In genomic region chr19:48963371-48964204, GRCh38 we compare ENCODE assay signal across 8 cellular contexts. TPM values are rescaled to one million over a fixed set of nuclear protein-coding genes. Genes with fewer than 3 reads are reported as not detected.
DNase-seq lines count a peak whose midpoint lies in the region; ATAC-seq and FAIRE-seq lines count a peak whose summit lies in the region.

No MANE protein-coding gene starts in this region.

- peak; percentile 50 for DNase-seq in GM19239 (ENCODE audit: insufficient read length, low spot score)
- peak; percentile 81 for DNase-seq in OCI-M1 (lab: John Stamatoyannopoulos, UW)
- peak; percentile 34 to 48 for DNase-seq in activated T-helper 1 cell treated with anti-CD3 and anti-CD28 coated beads, Interleukin-2, amount 50 U/mL, for 16 hours (ENCODE audit: low read depth in 1 of 2, low spot score in 1 of 2)
- DNase-seq in fibroblast of peridontal ligament (ENCODE audit: extremely low read depth): peak; percentile 48
- peak in 7 of 10 donors; percentile 26 to 77 (median 42) for DNase-seq in naive thymus-derived CD8-positive, alpha-beta T cell

- POLR2A ChIA-PET in naive thymus-derived CD8-positive, alpha-beta T cell (lab: Charles Lee): interaction anchor here (0.5 to 5.3 kb wide), 13 partner anchors 9 to 1548 kb away, joined by 3 to 53 read pairs (median 3); partner anchors contain the start of genes BAX, GYS1, NUCB1 and RUVBL2

- H3K4me3 ChIP-seq in ACC112 (ENCODE audit: low read depth, low read length): peak overlapping the region; percentile 62

- FAIRE-seq in GM19239 (lab: Jason Lieb, UNC): peak; percentile 93

- peaks cover 19% of the 10 kb centered on the region for H3K79me2 ChIP-seq in ACC112 (ENCODE audit: control insufficient read depth, insufficient read depth, low read length, unreplicated experiment)

- no peak overlapping the region for H2AFZ ChIP-seq in ACC112 (ENCODE audit: low read length, unreplicated experiment)

- H3K9me3 Mint-ChIP-seq in naive thymus-derived CD8-positive, alpha-beta T cell: no peaks in the 10 kb centered on the region
- H3K9me3 Mint-ChIP-seq in stimulated activated naive CD8-positive, alpha-beta T cell treated with anti-CD3 and anti-CD28 coated beads, Interleukin-15, Interleukin-2, amounts not matched to agents 100 ng/mL and 50 ng/mL, for 24 hours: no peaks in the 10 kb centered on the region

- no peaks in the 10 kb centered on the region for H3K27me3 Mint-ChIP-seq in naive thymus-derived CD8-positive, alpha-beta T cell
- H3K27me3 Mint-ChIP-seq in stimulated activated naive CD8-positive, alpha-beta T cell treated with anti-CD3 and anti-CD28 coated beads, Interleukin-15, Interleukin-2, amounts not matched to agents 100 ng/mL and 50 ng/mL, for 24 hours: no peaks in the 10 kb centered on the region

- H3K36me3 Mint-ChIP-seq in naive thymus-derived CD8-positive, alpha-beta T cell: peaks cover 0 to 33% (median 11%) of the 10 kb centered on the region in 3 donors
- peaks cover 44% of the 10 kb centered on the region for H3K36me3 Mint-ChIP-seq in stimulated activated naive CD8-positive, alpha-beta T cell treated with anti-CD3 and anti-CD28 coated beads, Interleukin-15, Interleukin-2, amounts not matched to agents 100 ng/mL and 50 ng/mL, for 24 hours (ENCODE audit: low read depth)

- peak overlapping the region; percentile 92 to 99 (median 97) for H3K27ac Mint-ChIP-seq in naive thymus-derived CD8-positive, alpha-beta T cell
- H3K27ac Mint-ChIP-seq in stimulated activated naive CD8-positive, alpha-beta T cell treated with anti-CD3 and anti-CD28 coated beads, Interleukin-15, Interleukin-2, amounts not matched to agents 100 ng/mL and 50 ng/mL, for 24 hours: peak overlapping the region; percentile 95

- peaks cover 21% of the 10 kb centered on the region for H3K4me1 ChIP-seq in ACC112 (ENCODE audit: control insufficient read depth, insufficient read depth, low read length, unreplicated experiment)

- H3K27me3 ChIP-seq in ACC112 (ENCODE audit: insufficient read depth, low read length): no peaks in the 10 kb centered on the region

- no peak for ATAC-seq in naive thymus-derived CD8-positive, alpha-beta T cell
- no peak for ATAC-seq in GM18873 (IDR thresholded peaks at IDR 0.05; ENCODE audit: low FRiP score, unreplicated experiment)

- peaks cover 16% of the 10 kb centered on the region for H3K36me3 ChIP-seq in ACC112 (ENCODE audit: insufficient read depth, low read length)

- peak overlapping the region; percentile 85 for H3K27ac ChIP-seq in ACC112 (ENCODE audit: low read depth, low read length)

- peak overlapping the region; percentile 94 to 100 (median 99) for H3K4me3 Mint-ChIP-seq in naive thymus-derived CD8-positive, alpha-beta T cell
- peak overlapping the region; percentile 98 for H3K4me3 Mint-ChIP-seq in stimulated activated naive CD8-positive, alpha-beta T cell treated with anti-CD3 and anti-CD28 coated beads, Interleukin-15, Interleukin-2, amounts not matched to agents 100 ng/mL and 50 ng/mL, for 24 hours

- H3K4me1 Mint-ChIP-seq in naive thymus-derived CD8-positive, alpha-beta T cell: peaks cover 32 to 76% (median 69%) of the 10 kb centered on the region in 4 donors
- H3K4me1 Mint-ChIP-seq in stimulated activated naive CD8-positive, alpha-beta T cell treated with anti-CD3 and anti-CD28 coated beads, Interleukin-15, Interleukin-2, amounts not matched to agents 100 ng/mL and 50 ng/mL, for 24 hours (ENCODE audit: low read depth): peaks cover 66% of the 10 kb centered on the region

RNA-seq across cellular contexts. Expression of gene FTL, which starts 1.5 kb away (rescaled TPM):
- total RNA-seq in naive thymus-derived CD8-positive, alpha-beta T cell: 1,000 to 10,000 TPM; 1,370 to 1,435 TPM
- 1,000 to 10,000 TPM; 4,833 to 4,899 (median 4,886) TPM for polyA plus RNA-seq in naive thymus-derived CD8-positive, alpha-beta T cell

RNA-seq across cellular contexts. Expression of gene BAX, which starts 8.9 kb away (rescaled TPM):
- total RNA-seq in naive thymus-derived CD8-positive, alpha-beta T cell: 100 to 1,000 TPM; 170 to 181 TPM
- polyA plus RNA-seq in naive thymus-derived CD8-positive, alpha-beta T cell: 10 to 100 TPM; 58.5 to 97.1 (median 83.1) TPM

RNA-seq across cellular contexts. Expression of gene GYS1, which starts 29.5 kb away (rescaled TPM):
- total RNA-seq in naive thymus-derived CD8-positive, alpha-beta T cell: 10 to 100 TPM; 45.9 to 47.9 TPM
- polyA plus RNA-seq in naive thymus-derived CD8-positive, alpha-beta T cell: 10 to 100 TPM; 17.9 to 31.0 (median 22.3) TPM

RNA-seq across cellular contexts. Expression of gene DHDH, which starts 30.1 kb away (rescaled TPM):
- total RNA-seq in naive thymus-derived CD8-positive, alpha-beta T cell: 1 to 10 TPM; 1.8 to 2.3 TPM
- 1 to 10 TPM in 2 of 3 donors, under 1 TPM in 1; 0.67 to 2.4 (median 2.0) TPM for polyA plus RNA-seq in naive thymus-derived CD8-positive, alpha-beta T cell

RNA-seq across cellular contexts. Expression of gene RUVBL2, which starts 30.1 kb away (rescaled TPM):
- 10 to 100 TPM; 30.4 to 32.0 TPM for total RNA-seq in naive thymus-derived CD8-positive, alpha-beta T cell
- polyA plus RNA-seq in naive thymus-derived CD8-positive, alpha-beta T cell: 10 to 100 TPM; 47.5 to 66.1 (median 62.0) TPM
